18 cellular contexts compared by ENCODE assay signal in the genomic region with DNA sequence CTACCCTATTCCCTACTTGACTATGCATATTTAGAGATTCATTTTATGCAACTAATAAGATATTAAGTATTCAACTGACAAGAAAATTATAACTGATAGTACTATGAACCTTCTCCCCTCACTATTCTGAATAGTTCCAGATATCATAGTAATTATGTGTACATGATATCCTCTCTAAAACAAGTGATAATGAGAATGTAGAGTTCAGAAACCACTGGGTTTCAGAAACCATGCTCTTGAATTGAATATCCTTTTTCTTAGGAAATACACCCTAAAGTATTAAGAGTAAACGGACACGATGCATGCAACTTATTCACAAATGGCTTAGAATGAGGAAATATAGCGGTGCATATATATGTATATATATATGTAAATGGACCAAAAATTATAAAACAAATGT.
"Had no signal": no experiment of that assay in that cellular context is flagged by ENCODE, and none has a peak within 500 bp of the region (broad histone marks: within the 10 kb centered on the region; RNA-seq: fewer than 3 reads in every experiment).

No MANE protein-coding gene starts in this region.

- H3K4me1 ChIP-seq: breast epithelium, sigmoid colon, transverse colon had no signal

- H3K27me3 Mint-ChIP-seq: dendritic cell treated with granulocyte-macrophage colony-stimulating factor and Interleukin-4, amounts not matched to agents 40 ng/mL and 50 ng/mL, for 4 days had no signal

- ATAC-seq: SK-N-SH treated with all-trans-retinoic acid at 6 μM for 48 hours had no signal

- H3K27me3 ChIP-seq: adrenal gland, breast epithelium, esophagus squamous epithelium, sigmoid colon, suprapubic skin, transverse colon had no signal

- H3K27ac Mint-ChIP-seq: dendritic cell treated with granulocyte-macrophage colony-stimulating factor and Interleukin-4, amounts not matched to agents 40 ng/mL and 50 ng/mL, for 4 days; immature natural killer cell had no signal

- DNase-seq: activated gamma-delta T cell; adrenal gland; effector CD8-positive, alpha-beta T cell; esophagus squamous epithelium; immature natural killer cell; kidney glomerular epithelial cell; left ventricle myocardium inferior; occipital lobe; posterior cingulate gyrus; SIG-M5; sigmoid colon; stimulated activated CD4-positive, alpha-beta T cell treated with anti-CD3 and anti-CD28 coated beads, Interleukin-4, amount 100 ng/mL, for 4 hours; stimulated activated naive CD4-positive, alpha-beta T cell; transverse colon had no signal

- H3K9me3 Mint-ChIP-seq: dendritic cell treated with granulocyte-macrophage colony-stimulating factor and Interleukin-4, amounts not matched to agents 40 ng/mL and 50 ng/mL, for 4 days; immature natural killer cell had no signal

- H3K4me3 Mint-ChIP-seq: dendritic cell treated with granulocyte-macrophage colony-stimulating factor and Interleukin-4, amounts not matched to agents 40 ng/mL and 50 ng/mL, for 4 days; immature natural killer cell had no signal

- H3K4me3 ChIP-seq: adrenal gland, breast epithelium, esophagus squamous epithelium, left ventricle myocardium inferior, sigmoid colon, suprapubic skin, transverse colon had no signal

- H3K9me3 ChIP-seq: adrenal gland, breast epithelium, esophagus squamous epithelium, left ventricle myocardium inferior, sigmoid colon, suprapubic skin, transverse colon had no signal

- H3K36me3 ChIP-seq: breast epithelium, sigmoid colon had no signal

- H3K36me3 Mint-ChIP-seq: immature natural killer cell had no signal

- H3K27ac ChIP-seq: adrenal gland, breast epithelium, esophagus squamous epithelium, left ventricle myocardium inferior, sigmoid colon, suprapubic skin, transverse colon had no signal
